ENCODE assay signal across 13 cellular contexts in the genomic region with DNA sequence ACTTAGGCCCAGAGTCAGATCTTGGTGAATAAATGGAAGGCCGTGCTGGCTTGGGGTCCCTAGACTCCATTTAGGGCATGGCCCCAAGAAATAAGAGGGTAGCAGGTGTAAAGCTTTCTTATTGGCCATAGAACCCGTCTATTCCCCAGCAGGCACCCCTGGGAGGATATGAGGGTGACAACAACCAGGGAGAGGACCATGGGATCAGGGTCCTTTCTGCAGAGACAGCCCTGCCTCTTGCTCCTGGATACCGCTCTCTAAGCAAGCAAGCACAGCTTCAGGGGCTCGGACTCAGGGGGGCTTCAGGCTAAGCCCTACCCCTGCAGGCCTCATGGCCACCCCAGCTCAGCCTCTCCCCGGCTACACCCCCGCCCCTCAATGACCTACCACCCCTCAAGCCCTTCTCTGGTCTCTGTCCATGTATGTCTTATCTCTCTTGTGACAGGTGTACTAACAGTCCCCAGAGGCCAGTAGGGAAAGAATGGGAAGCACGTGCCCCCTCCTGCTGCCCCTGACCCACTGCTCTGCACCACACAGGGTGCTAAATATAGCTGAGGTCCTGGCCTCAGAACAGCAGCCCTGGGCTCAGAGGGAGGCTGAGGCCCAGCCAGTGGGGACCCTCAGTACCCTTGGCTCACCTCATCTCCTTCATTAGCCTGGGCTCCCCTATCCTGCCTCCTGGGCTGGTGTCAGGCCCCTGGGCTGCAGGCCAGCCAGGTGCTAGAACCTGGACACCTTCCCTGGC. TPM values are rescaled to one million over a fixed set of nuclear protein-coding genes. Genes with fewer than 3 reads are reported as not detected.
A peak's percentile ranks its signal among the peaks of the same experiment; 100 is the strongest.
DNase-seq lines count a peak whose midpoint lies in the region; ATAC-seq and TF ChIP-seq lines count a peak whose summit lies in the region.
"Had no signal": no experiment of that assay in that cellular context is flagged by ENCODE, and none has a peak within 500 bp of the region (broad histone marks: within the 10 kb centered on the region; RNA-seq: fewer than 3 reads in every experiment).

No MANE protein-coding gene starts in this region.

- H3K79me1 ChIP-seq in neuronal stem cell (ENCODE audit: low read depth, low read length), result no peaks in the 10 kb centered on the region

- DNase-seq in heart left ventricle, result peak in 2 of 5 donors; percentile 43 to 52
- no peak for DNase-seq in neuronal stem cell (ENCODE audit: low spot score)
- DNase-seq in spleen, result no peak
- DNase-seq in NCI-H1092 treated with DMSO at 0.1 percent for 48 hours (lab: John Stamatoyannopoulos, UW), result no peak
- DNase-seq: aorta, NCI-H446 treated with DMSO at 0.1 percent for 48 hours had no signal

- peak overlapping the region in 2 of 10 experiments; percentile 7 to 24; a peak in 3 of 20 replicates for H3K4me3 ChIP-seq in BLaER1 treated with 17β-estradiol and CSF1 and Interleukin-3, amounts not matched to agents 10 nM and 100 nM
- no peak overlapping the region for H3K4me3 ChIP-seq in KMS-11 (IDR thresholded peaks at IDR 0.05; ENCODE audit: insufficient read depth, low read depth, low read length)
- peak overlapping the region; percentile 9 to 72 (median 61) for H3K4me3 ChIP-seq in heart left ventricle
- no peak overlapping the region for H3K4me3 ChIP-seq in neuronal stem cell (ENCODE audit: low read length in 2 of 2)
- no peak overlapping the region for H3K4me3 ChIP-seq in spleen
- H3K4me3 ChIP-seq: transverse colon had no signal

- no peak overlapping the region for H2AK5ac ChIP-seq in neuronal stem cell (ENCODE audit: low read depth, low read length)

- no peaks in the 10 kb centered on the region for H3K79me2 ChIP-seq in KMS-11 (ENCODE audit: insufficient read depth, low read depth)

- intact Hi-C loops in heart left ventricle (cut with DNase I), result loop anchor here in 6 of 10 donors (2.0 to 5.0 kb wide), 4 partner anchors 63 to 102 kb away; no protein-coding TSS in a partner anchor
- intact Hi-C loops in spleen (cut with DNase I; ENCODE audit: low total_unique reads), result no loop called here

- H2BK120ac ChIP-seq in neuronal stem cell (ENCODE audit: low read depth, low read length), result no peak overlapping the region

- no peak for TF ChIP-seq CTCF in KMS-11 (conservative IDR thresholded peaks at IDR 0.05; ENCODE audit: low read depth, low read length)
- TF ChIP-seq CTCF in heart left ventricle (IDR thresholded peaks at IDR 0.05), result no peak
- no peak for TF ChIP-seq CTCF in spleen (IDR thresholded peaks at IDR 0.05 in 8 of 11, conservative IDR thresholded peaks at IDR 0.05 in 3 of 11)

- ATAC-seq in heart left ventricle (peak; percentile 15 to 51 (median 32)), HG02759 (IDR thresholded peaks at IDR 0.05; ENCODE audit: unreplicated experiment) (no peak), HG03460 (IDR thresholded peaks at IDR 0.05; ENCODE audit: unreplicated experiment) (no peak)
- ATAC-seq: activated CD4-positive, CD25-positive, alpha-beta regulatory T cell treated with anti-CD3 and anti-CD28 coated beads, Interleukin-2, amount 50 U/mL, for 24 hours; stimulated activated naive CD8-positive, alpha-beta T cell treated with anti-CD3 and anti-CD28 coated beads, Interleukin-15, Interleukin-2, amounts not matched to agents 100 U/mL and 50 U/mL, for 24 hours had no signal

- H2AFZ ChIP-seq in KMS-11 (ENCODE audit: low read depth), result peak overlapping the region; percentile 45; the same call in 1 of the 2 replicates
- H2AFZ ChIP-seq in neuronal stem cell (ENCODE audit: low read length), result peak overlapping the region; percentile 76

- 33 to 58% (median 47%) methylated on average over 6 to 7 of the region's 7 CpGs for WGBS in heart left ventricle, 4 donors
- no CpG with 5 or more reads among the region's 7 CpGs for whole genome bisulfite sequencing in neuronal stem cell (ENCODE audit: extremely low coverage in 2 of 2, insufficient read length in 2 of 2, insufficient replicate concordance in 1 of 2), 2 donors
- 70 to 81% (median 76%) methylated on average over 7 of the region's 7 CpGs for WGBS in spleen, 5 donors

- H3K27me3 ChIP-seq in BLaER1 treated with 17β-estradiol and CSF1 and Interleukin-3, amounts not matched to agents 10 nM and 100 nM, result no peaks in the 10 kb centered on the region
- H3K27me3 ChIP-seq in KMS-11 (ENCODE audit: insufficient read depth, low read depth) (no peaks in the 10 kb centered on the region), heart left ventricle (no peaks in the 10 kb centered on the region), neuronal stem cell (ENCODE audit: control insufficient read depth in 3 of 3, insufficient read depth in 3 of 3, low read depth in 1 of 3, low read length in 3 of 3) (no peaks in the 10 kb centered on the region), spleen (replicated peaks in 1 of 7) (peaks cover 0 to 6% (median 0%) of the 10 kb centered on the region in 7 donors)
- H3K27me3 ChIP-seq: transverse colon had no signal

- peak overlapping the region; percentile 54 to 82 (median 74) for H3K4me2 ChIP-seq in BLaER1 treated with 17β-estradiol and CSF1 and Interleukin-3, amounts not matched to agents 10 nM and 100 nM
- H3K4me2 ChIP-seq in KMS-11 (peak overlapping the region; percentile 39; the same call in 1 of the 2 replicates), neuronal stem cell (ENCODE audit: insufficient read depth, low read length, poor library complexity, severe bottlenecking) (no peak overlapping the region)

- H3K18ac ChIP-seq in neuronal stem cell (ENCODE audit: low read length), result peak overlapping the region; percentile 35

- H2BK15ac ChIP-seq in neuronal stem cell (ENCODE audit: low read length), result no peak overlapping the region

- H3K4me1 ChIP-seq in BLaER1 treated with 17β-estradiol and CSF1 and Interleukin-3, amounts not matched to agents 10 nM and 100 nM, result peaks cover 33 to 52% (median 40%) of the 10 kb centered on the region in 10 experiments
- peaks cover 25% of the 10 kb centered on the region for H3K4me1 ChIP-seq in KMS-11 (ENCODE audit: low read depth, poor library complexity, severe bottlenecking)
- peaks cover 0 to 66% (median 27%) of the 10 kb centered on the region in 12 donors for H3K4me1 ChIP-seq in heart left ventricle
- peaks cover 0 to 10% of the 10 kb centered on the region in 2 donors for H3K4me1 ChIP-seq in neuronal stem cell (ENCODE audit: control insufficient read depth in 2 of 2, insufficient read depth in 1 of 2, low read depth in 1 of 2, low read length in 2 of 2)
- peaks cover 0 to 15% (median 9%) of the 10 kb centered on the region in 6 donors for H3K4me1 ChIP-seq in spleen
- H3K4me1 ChIP-seq: transverse colon had no signal

- H3K27ac ChIP-seq in BLaER1 treated with 17β-estradiol and CSF1 and Interleukin-3, amounts not matched to agents 10 nM and 100 nM, result peak overlapping the region in 8 of 11 experiments; percentile 2 to 61 (median 48); a peak in 14 of 22 replicates
- H3K27ac ChIP-seq in KMS-11 (peak overlapping the region; percentile 18; the same call in 1 of the 2 replicates), heart left ventricle (peak overlapping the region; percentile 41 to 99 (median 92)), neuronal stem cell (replicated peaks; ENCODE audit: low read length) (no peak overlapping the region), spleen (no peak overlapping the region)
- H3K27ac ChIP-seq: transverse colon had no signal

- no peak overlapping the region for H3K23ac ChIP-seq in neuronal stem cell (ENCODE audit: low read depth, low read length, poor library complexity)

- no peak overlapping the region for H3K4ac ChIP-seq in neuronal stem cell (ENCODE audit: low read length)

- H4K8ac ChIP-seq in neuronal stem cell (ENCODE audit: low read depth, low read length), result no peak overlapping the region

- H3K9me3 ChIP-seq in BLaER1 treated with 17β-estradiol and CSF1 and Interleukin-3, amounts not matched to agents 10 nM and 100 nM (replicated peaks in 1 of 11), result no peaks in the 10 kb centered on the region
- H3K9me3 ChIP-seq in heart left ventricle (no peaks in the 10 kb centered on the region), neuronal stem cell (replicated peaks in 1 of 2; ENCODE audit: control insufficient read depth in 2 of 2, insufficient read depth in 1 of 2, low read depth in 1 of 2, low read length in 2 of 2) (no peaks in the 10 kb centered on the region), spleen (no peaks in the 10 kb centered on the region)
- H3K9me3 ChIP-seq: transverse colon had no signal

- TF ChIP-seq POLR2A in heart left ventricle (IDR thresholded peaks at IDR 0.05) (peak in 1 of 2 donors; percentile 28), spleen (IDR thresholded peaks at IDR 0.05) (no peak)

- H2BK5ac ChIP-seq in neuronal stem cell (ENCODE audit: low read length), result peak overlapping the region; percentile 33

- no peak overlapping the region for H3K14ac ChIP-seq in neuronal stem cell (ENCODE audit: low read length)

- peak overlapping the region in 7 of 11 experiments; percentile 15 to 57 (median 28); a peak in 9 of 22 replicates for H3K9ac ChIP-seq in BLaER1 treated with 17β-estradiol and CSF1 and Interleukin-3, amounts not matched to agents 10 nM and 100 nM
- H3K9ac ChIP-seq in KMS-11, result no peak overlapping the region
- no peak overlapping the region for H3K9ac ChIP-seq in neuronal stem cell (ENCODE audit: low read depth, low read length, poor library complexity)

- H4K91ac ChIP-seq in neuronal stem cell (ENCODE audit: low read depth, low read length, poor library complexity), result no peak overlapping the region

- no peak overlapping the region for H2BK12ac ChIP-seq in neuronal stem cell (ENCODE audit: low read length)

- no peaks in the 10 kb centered on the region for H4K20me1 ChIP-seq in BLaER1 treated with 17β-estradiol and CSF1 and Interleukin-3, amounts not matched to agents 10 nM and 100 nM
- no peaks in the 10 kb centered on the region for H4K20me1 ChIP-seq in KMS-11 (ENCODE audit: insufficient read depth)

- no peaks in the 10 kb centered on the region for H3K36me3 ChIP-seq in BLaER1 treated with 17β-estradiol and CSF1 and Interleukin-3, amounts not matched to agents 10 nM and 100 nM
- H3K36me3 ChIP-seq in KMS-11 (ENCODE audit: insufficient read depth) (no peaks in the 10 kb centered on the region), heart left ventricle (peaks cover 0 to 34% (median 0%) of the 10 kb centered on the region in 9 donors), neuronal stem cell (replicated peaks in 1 of 2; ENCODE audit: control insufficient read depth in 2 of 2, insufficient read depth in 2 of 2, low read length in 2 of 2) (no peaks in the 10 kb centered on the region), spleen (no peaks in the 10 kb centered on the region)
- H3K36me3 ChIP-seq: transverse colon had no signal

RNA-seq across cellular contexts. Expression of gene XIRP1, which starts 1.9 kb away (rescaled TPM):
- 1,000 to 10,000 TPM in 1 of 9 donors, 100 to 1,000 TPM in 8; 293 to 1,122 (median 530) TPM for total RNA-seq in heart left ventricle
- polyA plus RNA-seq in heart left ventricle, result 100 to 1,000 TPM; 496 to 675 TPM
- not detected for polyA plus RNA-seq in neuronal stem cell (2013, experiment 1 of 2)
- polyA plus RNA-seq in neuronal stem cell (2013, experiment 2 of 2), result 0.01 TPM
- total RNA-seq in spleen, result under 1 TPM in 4 of 7 donors, not detected in 3; 0.09 to 0.70 (median 0.39) TPM
- polyA plus RNA-seq in spleen, result under 1 TPM; 0.06 to 0.30 (median 0.12) TPM

RNA-seq across cellular contexts. Expression of gene CSRNP1, which starts 37.1 kb away (rescaled TPM):
- total RNA-seq in heart left ventricle (10 to 100 TPM in 7 of 9 donors, 1 to 10 TPM in 2; 5.3 to 27.3 (median 17.2) TPM), spleen (10 to 100 TPM; 18.2 to 57.0 (median 34.6) TPM)
- polyA plus RNA-seq in heart left ventricle (10 to 100 TPM in 1 of 2 donors, 1 to 10 TPM in 1; 9.3 to 40.3 TPM), spleen (10 to 100 TPM in 2 of 3 donors, 1 to 10 TPM in 1; 7.1 to 15.1 (median 10.2) TPM)
- 4.6 TPM for polyA plus RNA-seq in neuronal stem cell (2013, experiment 1 of 2)
- 4.5 TPM for polyA plus RNA-seq in neuronal stem cell (2013, experiment 2 of 2)

Comparison
In these comparisons a context has a peak if more than half of its experiments do, and no peak if none do; other contexts are left out.
1. H3K27ac ChIP-seq: peak in BLaER1 treated with 17β-estradiol and CSF1 and Interleukin-3, amounts not matched to agents 10 nM and 100 nM (8 of 11), KMS-11 (single experiment) and heart left ventricle (12 of 12); none in neuronal stem cell (single experiment) and spleen (0 of 8).
2. H3K4me3 ChIP-seq: peak in heart left ventricle (12 of 12); none in KMS-11 (single experiment), neuronal stem cell (0 of 2) and spleen (0 of 8).
3. H3K9ac ChIP-seq: peak in BLaER1 treated with 17β-estradiol and CSF1 and Interleukin-3, amounts not matched to agents 10 nM and 100 nM (7 of 11); none in KMS-11 (single experiment) and neuronal stem cell (single experiment).
4. ATAC-seq: peak in heart left ventricle (4 of 4); none in HG02759 (single experiment) and HG03460 (single experiment).
5. RNA of gene XIRP1, which starts 1.9 kb away (total RNA-seq): 293 to 1,122 TPM in heart left ventricle; 0.09 to 0.70 TPM in spleen; every median in the first group is over 100 times any median in the second.